Comparison of ENCODE assay signal across 1 cellular context in genomic region chr5:135951807-135952206, GRCh38.
TF ChIP-seq lines count a peak whose summit lies in the region.

No MANE protein-coding gene starts in this region.

TF ChIP-seq in SK-N-SH treated with all-trans-retinoic acid at 6 μM for 48 hours, 23 proteins besides CTCF, POLR2A, EP300 and RAD21 (continued from another document):
- TF ChIP-seq, protein P1, sequence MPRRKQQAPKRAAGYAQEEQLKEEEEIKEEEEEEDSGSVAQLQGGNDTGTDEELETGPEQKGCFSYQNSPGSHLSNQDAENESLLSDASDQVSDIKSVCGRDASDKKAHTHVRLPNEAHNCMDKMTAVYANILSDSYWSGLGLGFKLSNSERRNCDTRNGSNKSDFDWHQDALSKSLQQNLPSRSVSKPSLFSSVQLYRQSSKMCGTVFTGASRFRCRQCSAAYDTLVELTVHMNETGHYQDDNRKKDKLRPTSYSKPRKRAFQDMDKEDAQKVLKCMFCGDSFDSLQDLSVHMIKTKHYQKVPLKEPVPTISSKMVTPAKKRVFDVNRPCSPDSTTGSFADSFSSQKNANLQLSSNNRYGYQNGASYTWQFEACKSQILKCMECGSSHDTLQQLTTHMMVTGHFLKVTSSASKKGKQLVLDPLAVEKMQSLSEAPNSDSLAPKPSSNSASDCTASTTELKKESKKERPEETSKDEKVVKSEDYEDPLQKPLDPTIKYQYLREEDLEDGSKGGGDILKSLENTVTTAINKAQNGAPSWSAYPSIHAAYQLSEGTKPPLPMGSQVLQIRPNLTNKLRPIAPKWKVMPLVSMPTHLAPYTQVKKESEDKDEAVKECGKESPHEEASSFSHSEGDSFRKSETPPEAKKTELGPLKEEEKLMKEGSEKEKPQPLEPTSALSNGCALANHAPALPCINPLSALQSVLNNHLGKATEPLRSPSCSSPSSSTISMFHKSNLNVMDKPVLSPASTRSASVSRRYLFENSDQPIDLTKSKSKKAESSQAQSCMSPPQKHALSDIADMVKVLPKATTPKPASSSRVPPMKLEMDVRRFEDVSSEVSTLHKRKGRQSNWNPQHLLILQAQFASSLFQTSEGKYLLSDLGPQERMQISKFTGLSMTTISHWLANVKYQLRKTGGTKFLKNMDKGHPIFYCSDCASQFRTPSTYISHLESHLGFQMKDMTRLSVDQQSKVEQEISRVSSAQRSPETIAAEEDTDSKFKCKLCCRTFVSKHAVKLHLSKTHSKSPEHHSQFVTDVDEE (CRISPR knock-in tag; IDR thresholded peaks at IDR 0.05): no peak
- TF ChIP-seq, protein P2, sequence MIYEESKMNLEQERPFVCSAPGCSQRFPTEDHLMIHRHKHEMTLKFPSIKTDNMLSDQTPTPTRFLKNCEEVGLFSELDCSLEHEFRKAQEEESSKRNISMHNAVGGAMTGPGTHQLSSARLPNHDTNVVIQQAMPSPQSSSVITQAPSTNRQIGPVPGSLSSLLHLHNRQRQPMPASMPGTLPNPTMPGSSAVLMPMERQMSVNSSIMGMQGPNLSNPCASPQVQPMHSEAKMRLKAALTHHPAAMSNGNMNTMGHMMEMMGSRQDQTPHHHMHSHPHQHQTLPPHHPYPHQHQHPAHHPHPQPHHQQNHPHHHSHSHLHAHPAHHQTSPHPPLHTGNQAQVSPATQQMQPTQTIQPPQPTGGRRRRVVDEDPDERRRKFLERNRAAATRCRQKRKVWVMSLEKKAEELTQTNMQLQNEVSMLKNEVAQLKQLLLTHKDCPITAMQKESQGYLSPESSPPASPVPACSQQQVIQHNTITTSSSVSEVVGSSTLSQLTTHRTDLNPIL (CRISPR knock-in tag; IDR thresholded peaks at IDR 0.05; ENCODE audit: low read depth): no peak
- TF ChIP-seq RARB (CRISPR knock-in tag; IDR thresholded peaks at IDR 0.05) (no peak), ISL1 (CRISPR knock-in tag; IDR thresholded peaks at IDR 0.05) (no peak), ZNF565 (CRISPR knock-in tag; conservative IDR thresholded peaks at IDR 0.05; ENCODE audit: low read depth) (no peak)
